ENCODE assay signal across 10 cellular contexts in genomic region chr11:2891291-2891690, GRCh38. TPM values are rescaled to one million over a fixed set of nuclear protein-coding genes. Genes with fewer than 3 reads are reported as not detected.
A peak's percentile ranks its signal among the peaks of the same experiment; 100 is the strongest.
DNase-seq lines count a peak whose midpoint lies in the region; ATAC-seq, FAIRE-seq and TF ChIP-seq lines count a peak whose summit lies in the region.
"Had no signal": no experiment of that assay in that cellular context is flagged by ENCODE, and none has a peak within 500 bp of the region (broad histone marks: within the 10 kb centered on the region; RNA-seq: fewer than 3 reads in every experiment).

No MANE protein-coding gene starts in this region.

- H3K9me3 ChIP-seq in OCI-LY3 (ENCODE audit: insufficient read depth, low read length) (no peaks in the 10 kb centered on the region), endothelial cell of umbilical vein (replicated peaks; ENCODE audit: control insufficient read depth, insufficient read depth, low read length) (no peaks in the 10 kb centered on the region)

- DNase-seq in activated CD4-positive, alpha-beta T cell treated with anti-CD3 and anti-CD28 coated beads, Interleukin-2, amount 10 ng/mL, durations not matched to agents 7 days and 5 days = no peak
- DNase-seq in activated CD4-positive, alpha-beta T cell treated with anti-CD3 and anti-CD28 coated beads for 48 hours = no peak
- DNase-seq in endothelial cell of umbilical vein (ENCODE audit: low read depth, low spot score) = no peak
- peak; percentile 44 for DNase-seq in stimulated activated naive CD8-positive, alpha-beta T cell treated with anti-CD3 and anti-CD28 coated beads, Interleukin-15, Interleukin-2, amounts not matched to agents 100 U/mL and 50 U/mL, for 24 hours
- no peak for DNase-seq in hypothalamus (lab: John Stamatoyannopoulos, UW)
- no peak for DNase-seq in GM19239 (ENCODE audit: insufficient read length, low spot score)
- DNase-seq in islet precursor cell = no peak

- H2AFZ ChIP-seq in OCI-LY3 (ENCODE audit: low read depth, low read length) = no peak overlapping the region
- no peak overlapping the region for H2AFZ ChIP-seq in endothelial cell of umbilical vein (ENCODE audit: low read depth, low read length)

- H3K79me2 ChIP-seq in OCI-LY3 (ENCODE audit: low read length) = no peaks in the 10 kb centered on the region
- H3K79me2 ChIP-seq in endothelial cell of umbilical vein (ENCODE audit: control insufficient read depth, insufficient read depth, low read length) = no peaks in the 10 kb centered on the region

- no peaks in the 10 kb centered on the region for H3K9me1 ChIP-seq in endothelial cell of umbilical vein (replicated peaks; ENCODE audit: control insufficient read depth, extremely low read depth, insufficient read depth, low read length)

- H3K36me3 Mint-ChIP-seq in activated CD4-positive, alpha-beta T cell treated with anti-CD3 and anti-CD28 coated beads, Interleukin-2, amount 10 ng/mL, durations not matched to agents 7 days and 5 days (ENCODE audit: low read depth) = no peaks in the 10 kb centered on the region
- H3K36me3 Mint-ChIP-seq: IgD-negative memory B cell had no signal

- FAIRE-seq in endothelial cell of umbilical vein (lab: Jason Lieb, UNC) (peak; percentile 47), GM19239 (lab: Jason Lieb, UNC) (no peak)

- no peak for TF ChIP-seq POLR2A in endothelial cell of umbilical vein (IDR thresholded peaks at IDR 0.05; ENCODE audit: low read depth, low read length)

- intact Hi-C loops in endothelial cell of umbilical vein (cut with micrococcal nuclease) = no loop called here

- H3K27me3 ChIP-seq in OCI-LY3 (ENCODE audit: low read depth, low read length) = no peaks in the 10 kb centered on the region
- H3K27me3 ChIP-seq in endothelial cell of umbilical vein (ENCODE audit: control insufficient read depth in 2 of 2, insufficient read depth in 2 of 2, low read length in 2 of 2) = no peaks in the 10 kb centered on the region

- H3K9ac ChIP-seq in OCI-LY3 (ENCODE audit: low read length) = peak overlapping the region; percentile 71
- no peak overlapping the region for H3K9ac ChIP-seq in endothelial cell of umbilical vein (replicated peaks; ENCODE audit: extremely low read depth, insufficient read depth, low read length)

- CTCF ChIA-PET in activated CD4-positive, alpha-beta T cell treated with anti-CD3 and anti-CD28 coated beads, Interleukin-2, amount 10 ng/mL, durations not matched to agents 7 days and 5 days (lab: Charles Lee) = interaction anchor here (0.8 to 11.3 kb wide), 9 partner anchors 12 to 586 kb away, joined by 3 to 230 read pairs (median 5); a partner anchor contains a TSS
- CTCF ChIA-PET in endothelial cell of umbilical vein (lab: Charles Lee) = interaction anchor here (0.7 to 16.2 kb wide), 18 partner anchors 10 to 517 kb away, joined by 3 to 711 read pairs (median 7); partner anchors contain the start of gene PHLDA2

- H4K20me1 ChIP-seq in OCI-LY3 (ENCODE audit: insufficient read depth, low read length) = no peaks in the 10 kb centered on the region
- H4K20me1 ChIP-seq in endothelial cell of umbilical vein (replicated peaks; ENCODE audit: control insufficient read depth, extremely low read depth, insufficient read depth, low read length) = no peaks in the 10 kb centered on the region

- peaks cover 8% of the 10 kb centered on the region for H3K27me3 Mint-ChIP-seq in activated CD4-positive, alpha-beta T cell treated with anti-CD3 and anti-CD28 coated beads, Interleukin-2, amount 10 ng/mL, durations not matched to agents 7 days and 5 days

- peak overlapping the region; percentile 83 for H3K4me3 ChIP-seq in OCI-LY3 (ENCODE audit: low read length)
- H3K4me3 ChIP-seq in endothelial cell of umbilical vein (replicated peaks in 1 of 3; ENCODE audit: insufficient read depth in 1 of 3, low read depth in 1 of 3, low read length in 3 of 3) = no peak overlapping the region
- H3K4me3 ChIP-seq: lung had no signal

- peak overlapping the region; percentile 80 for H3K4me3 Mint-ChIP-seq in activated CD4-positive, alpha-beta T cell treated with anti-CD3 and anti-CD28 coated beads, Interleukin-2, amount 10 ng/mL, durations not matched to agents 7 days and 5 days

- H3K4me2 ChIP-seq in OCI-LY3 (ENCODE audit: low read length) = peak overlapping the region; percentile 83
- H3K4me2 ChIP-seq in endothelial cell of umbilical vein (ENCODE audit: insufficient read depth, low read length) = no peak overlapping the region

- peaks cover 24% of the 10 kb centered on the region for H3K4me1 ChIP-seq in OCI-LY3 (ENCODE audit: low read length)
- peaks cover 14% of the 10 kb centered on the region for H3K4me1 ChIP-seq in endothelial cell of umbilical vein (ENCODE audit: control insufficient read depth, extremely low read depth, insufficient read depth, low read length)

- dilution Hi-C loops in endothelial cell of umbilical vein (cut with MboI; ENCODE audit: extremely low pct_ligation_motif_present, low sequenced_read_pairs) = no loop called here

- no peak for ATAC-seq in stimulated activated naive CD8-positive, alpha-beta T cell treated with anti-CD3 and anti-CD28 coated beads, Interleukin-15, Interleukin-2, amounts not matched to agents 100 U/mL and 50 U/mL, for 24 hours

- H3K36me3 ChIP-seq in OCI-LY3 (replicated peaks; ENCODE audit: low read depth, low read length) (no peaks in the 10 kb centered on the region), endothelial cell of umbilical vein (ENCODE audit: control insufficient read depth in 2 of 2, extremely low read depth in 1 of 2, insufficient read depth in 2 of 2, low read length in 2 of 2) (no peaks in the 10 kb centered on the region)

- POLR2A ChIA-PET in activated CD4-positive, alpha-beta T cell treated with anti-CD3 and anti-CD28 coated beads, Interleukin-2, amount 10 ng/mL, durations not matched to agents 7 days and 5 days (lab: Charles Lee) = no interaction called here
- POLR2A ChIA-PET in endothelial cell of umbilical vein (lab: Charles Lee) = interaction anchor here (1.3 to 2.4 kb wide), 2 partner anchors 38 to 358 kb away, joined by 4 to 13 read pairs; partner anchors contain the start of gene PHLDA2

- peaks cover 31% of the 10 kb centered on the region for H3K4me1 Mint-ChIP-seq in activated CD4-positive, alpha-beta T cell treated with anti-CD3 and anti-CD28 coated beads, Interleukin-2, amount 10 ng/mL, durations not matched to agents 7 days and 5 days

- TF ChIP-seq CTCF in OCI-LY3 (IDR thresholded peaks at IDR 0.05; ENCODE audit: low read depth, low read length) (peak; percentile 37; the same call in 1 of the 2 replicates), endothelial cell of umbilical vein (IDR thresholded peaks at IDR 0.05; ENCODE audit: extremely low read depth in 1 of 2, insufficient read depth in 1 of 2, low read depth in 1 of 2, low read length in 2 of 2) (peak in 1 of 2 donors; percentile 19)

- peak overlapping the region; percentile 85 for H3K27ac Mint-ChIP-seq in activated CD4-positive, alpha-beta T cell treated with anti-CD3 and anti-CD28 coated beads, Interleukin-2, amount 10 ng/mL, durations not matched to agents 7 days and 5 days

- H3K9me3 Mint-ChIP-seq in activated CD4-positive, alpha-beta T cell treated with anti-CD3 and anti-CD28 coated beads, Interleukin-2, amount 10 ng/mL, durations not matched to agents 7 days and 5 days = no peaks in the 10 kb centered on the region
- H3K9me3 Mint-ChIP-seq: IgD-negative memory B cell had no signal

- BruUV-seq in endothelial cell of umbilical vein (replicated peaks; lab: Mats Ljungman, UMichigan) = no TSS peak

- H3K27ac ChIP-seq in OCI-LY3 (ENCODE audit: low read length) (peak overlapping the region; percentile 28; the same call in 1 of the 2 replicates), endothelial cell of umbilical vein (ENCODE audit: insufficient read depth, low read depth, low read length) (no peak overlapping the region)

TF ChIP-seq in endothelial cell of umbilical vein, 7 proteins besides CTCF, POLR2A, EP300 and RAD21:
- TF ChIP-seq JUN (IDR thresholded peaks at IDR 0.05; ENCODE audit: borderline replicate concordance, insufficient read depth, insufficient read length, low read depth) = no peak
- TF ChIP-seq FOS (IDR thresholded peaks at IDR 0.05; ENCODE audit: borderline replicate concordance, insufficient read depth, low read length) = no peak
- no peak for TF ChIP-seq MAX (IDR thresholded peaks at IDR 0.05; ENCODE audit: insufficient read depth, insufficient read length)
- no peak for TF ChIP-seq POLR2AphosphoS5 (IDR thresholded peaks at IDR 0.05; ENCODE audit: insufficient read depth, low read depth, low read length)
- no peak for TF ChIP-seq GATA2 (IDR thresholded peaks at IDR 0.05; ENCODE audit: insufficient read depth, insufficient read length, low read depth, low read length)
- no peak for TF ChIP-seq MYC (IDR thresholded peaks at IDR 0.05; ENCODE audit: low read depth, low read length)
- TF ChIP-seq EZH2 (IDR thresholded peaks at IDR 0.05; ENCODE audit: borderline replicate concordance, low read depth, low read length, severe bottlenecking) = no peak

RNA-seq across cellular contexts. Expression of gene CDKN1C, which starts 5.7 kb away (rescaled TPM):
- under 1 TPM; 0.29 to 0.40 TPM for total RNA-seq in activated CD4-positive, alpha-beta T cell treated with anti-CD3 and anti-CD28 coated beads, Interleukin-2, amount 10 ng/mL, durations not matched to agents 7 days and 5 days
- total RNA-seq in endothelial cell of umbilical vein = 5.2 and 9.0 TPM in 2 replicates
- 4.1 and 6.6 TPM in 2 replicates for polyA plus RNA-seq in endothelial cell of umbilical vein
- polyA plus RNA-seq in endothelial cell of umbilical vein (2011; cell fraction: cytosol; rRNA removed) = 1.6 and 2.5 TPM in 2 replicates
- 1.9 TPM in 2 replicates for polyA plus RNA-seq in endothelial cell of umbilical vein (2011; cell fraction: nucleus; rRNA removed)
- polyA plus RNA-seq in endothelial cell of umbilical vein (2012) = 0.99 and 2.3 TPM in 2 replicates
- 1.4 and 2.4 TPM in 2 replicates for polyA minus RNA-seq in endothelial cell of umbilical vein
- 55.3 TPM for polyA minus RNA-seq in endothelial cell of umbilical vein (2011; cell fraction: cytosol; rRNA and poly(A)+ RNA removed)
- polyA minus RNA-seq in endothelial cell of umbilical vein (2011; cell fraction: nucleus; rRNA and poly(A)+ RNA removed) = 0.63 and 2.2 TPM in 2 replicates
- polyA plus RNA-seq: IgD-negative memory B cell had no signal

RNA-seq across cellular contexts. Expression of gene PHLDA2, which starts 37.9 kb away (rescaled TPM):
- total RNA-seq in activated CD4-positive, alpha-beta T cell treated with anti-CD3 and anti-CD28 coated beads, Interleukin-2, amount 10 ng/mL, durations not matched to agents 7 days and 5 days = under 1 TPM; 0.35 to 0.45 TPM
- 44.5 and 51.5 TPM in 2 replicates for total RNA-seq in endothelial cell of umbilical vein
- polyA plus RNA-seq in endothelial cell of umbilical vein = 38.5 and 45.6 TPM in 2 replicates
- polyA plus RNA-seq in endothelial cell of umbilical vein (2011; cell fraction: cytosol; rRNA removed) = 20.7 and 42.6 TPM in 2 replicates
- polyA plus RNA-seq in endothelial cell of umbilical vein (2011; cell fraction: nucleus; rRNA removed) = 9.4 and 13.0 TPM in 2 replicates
- polyA plus RNA-seq in endothelial cell of umbilical vein (2012) = 36.8 and 57.9 TPM in 2 replicates
- 3.8 and 5.2 TPM in 2 replicates for polyA minus RNA-seq in endothelial cell of umbilical vein
- polyA minus RNA-seq in endothelial cell of umbilical vein (2011; cell fraction: cytosol; rRNA and poly(A)+ RNA removed) = 76.2 TPM
- 4.0 and 13.1 TPM in 2 replicates for polyA minus RNA-seq in endothelial cell of umbilical vein (2011; cell fraction: nucleus; rRNA and poly(A)+ RNA removed)
- polyA plus RNA-seq: IgD-negative memory B cell had no signal

Comparison
In these comparisons a context has a peak if more than half of its experiments do, and no peak if none do; other contexts are left out.
1. RNA of gene PHLDA2, which starts 37.9 kb away (total RNA-seq): 44.5 to 51.5 TPM in endothelial cell of umbilical vein; 0.35 to 0.45 TPM in activated CD4-positive, alpha-beta T cell treated with anti-CD3 and anti-CD28 coated beads, Interleukin-2, amount 10 ng/mL, durations not matched to agents 7 days and 5 days; every median in the first group is over 10 times any median in the second.